In the genomic region with DNA sequence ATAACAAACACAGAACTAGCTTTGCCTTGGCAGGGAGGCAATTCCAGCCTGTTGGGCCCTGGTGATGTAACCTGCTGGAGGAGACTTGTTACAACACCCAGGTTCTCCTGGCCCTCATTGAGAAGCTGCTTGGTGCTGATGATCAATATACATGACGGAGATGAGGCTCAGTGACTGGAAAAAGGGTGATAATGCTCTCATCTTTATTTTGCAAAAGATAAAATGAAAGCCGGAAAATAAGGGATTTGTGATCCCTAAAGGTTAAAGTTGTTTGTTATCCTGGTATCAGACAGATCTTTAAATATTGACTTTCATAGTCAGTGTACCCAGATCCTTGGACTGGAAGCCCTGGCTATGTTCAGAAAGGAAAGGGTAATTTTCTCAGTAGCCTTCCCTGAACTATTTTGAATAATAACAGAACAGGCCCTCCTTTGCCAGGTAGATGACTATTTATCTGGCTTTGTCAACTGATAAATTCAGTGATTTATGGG, we compare ENCODE assay signal across 2 cellular contexts.
TF ChIP-seq lines count a peak whose summit lies in the region.

No MANE protein-coding gene starts in this region.

TF ChIP-seq in H1, 55 proteins besides CTCF, POLR2A, EP300 and RAD21:
- TF ChIP-seq TBP (IDR thresholded peaks at IDR 0.05; ENCODE audit: low read depth, low read length) (no peak), RNF2 (IDR thresholded peaks at IDR 0.05; ENCODE audit: borderline replicate concordance, low read depth, low read length, missing control alignments, poor library complexity, severe bottlenecking) (no peak), SP4 (IDR thresholded peaks at IDR 0.05; ENCODE audit: low read length) (no peak)

TF ChIP-seq in HepG2, 621 proteins besides CTCF, POLR2A, EP300 and RAD21 (continues in another document):
- TF ChIP-seq SKI (IDR thresholded peaks at IDR 0.05; ENCODE audit: partially characterized antibody) (peak; percentile 17), CREM (IDR thresholded peaks at IDR 0.05) (peak; percentile 33; the same call in 1 of the 2 replicates), CREM (CRISPR knock-in tag; IDR thresholded peaks at IDR 0.05) (no peak), NR2F6 (IDR thresholded peaks at IDR 0.05) (peak; percentile 83), NR2F6 (CRISPR knock-in tag; IDR thresholded peaks at IDR 0.05) (no peak; the same call in 1 of the 2 replicates), ZNF841 (CRISPR knock-in tag; IDR thresholded peaks at IDR 0.05; ENCODE audit: borderline replicate concordance) (no peak), MIXL1 (CRISPR knock-in tag; IDR thresholded peaks at IDR 0.05) (peak; percentile 70), GFI1 (CRISPR knock-in tag; IDR thresholded peaks at IDR 0.05; ENCODE audit: borderline replicate concordance) (peak; percentile 64), ATF4 (CRISPR knock-in tag; IDR thresholded peaks at IDR 0.05) (peak in 1 of 2 experiments; percentile 35; a peak in 1 of 4 replicates), ZNF891 (CRISPR knock-in tag; IDR thresholded peaks at IDR 0.05) (no peak), KLF11 (CRISPR knock-in tag; IDR thresholded peaks at IDR 0.05) (no peak), CBX2 (IDR thresholded peaks at IDR 0.05; ENCODE audit: low read depth, low read length) (no peak), CBX2 (CRISPR knock-in tag; IDR thresholded peaks at IDR 0.05; ENCODE audit: low read depth) (no peak), GATA4 (IDR thresholded peaks at IDR 0.05; ENCODE audit: borderline replicate concordance, low read depth) (peak; percentile 70; the same call in 1 of the 2 replicates), FOXA3 (CRISPR knock-in tag; IDR thresholded peaks at IDR 0.05) (peak; percentile 79; the same call in 1 of the 2 replicates), JUN (CRISPR knock-in tag; IDR thresholded peaks at IDR 0.05) (no peak), MEIS2 (CRISPR knock-in tag; IDR thresholded peaks at IDR 0.05) (no peak), ZNF598 (CRISPR knock-in tag; IDR thresholded peaks at IDR 0.05; ENCODE audit: borderline replicate concordance) (no peak), ZNF609 (CRISPR knock-in tag; IDR thresholded peaks at IDR 0.05; ENCODE audit: borderline replicate concordance) (peak; percentile 92), ZNF232 (CRISPR knock-in tag; IDR thresholded peaks at IDR 0.05; ENCODE audit: borderline replicate concordance) (no peak), HNF4A (CRISPR knock-in tag; IDR thresholded peaks at IDR 0.05) (peak; percentile 53), ZNF710 (CRISPR knock-in tag; IDR thresholded peaks at IDR 0.05; ENCODE audit: borderline replicate concordance) (peak; percentile 54; the same call in 1 of the 2 replicates), SNAPC2 (CRISPR knock-in tag; IDR thresholded peaks at IDR 0.05) (no peak), CEBPG (CRISPR knock-in tag; IDR thresholded peaks at IDR 0.05) (peak; percentile 66), NR2F1 (CRISPR knock-in tag; IDR thresholded peaks at IDR 0.05) (peak; percentile 30 to 44; a peak in 2 of 4 replicates), HHEX (CRISPR knock-in tag; IDR thresholded peaks at IDR 0.05) (peak; percentile 89), RERE (CRISPR knock-in tag; IDR thresholded peaks at IDR 0.05; ENCODE audit: low read depth) (peak; percentile 82), NR2F2 (IDR thresholded peaks at IDR 0.05; ENCODE audit: borderline replicate concordance, low read depth) (peak; percentile 70; the same call in 1 of the 2 replicates)
- TF ChIP-seq, protein P1, sequence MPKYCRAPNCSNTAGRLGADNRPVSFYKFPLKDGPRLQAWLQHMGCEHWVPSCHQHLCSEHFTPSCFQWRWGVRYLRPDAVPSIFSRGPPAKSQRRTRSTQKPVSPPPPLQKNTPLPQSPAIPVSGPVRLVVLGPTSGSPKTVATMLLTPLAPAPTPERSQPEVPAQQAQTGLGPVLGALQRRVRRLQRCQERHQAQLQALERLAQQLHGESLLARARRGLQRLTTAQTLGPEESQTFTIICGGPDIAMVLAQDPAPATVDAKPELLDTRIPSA (CRISPR knock-in tag; IDR thresholded peaks at IDR 0.05; ENCODE audit: borderline replicate concordance) = no peak
- TF ChIP-seq, protein P2, sequence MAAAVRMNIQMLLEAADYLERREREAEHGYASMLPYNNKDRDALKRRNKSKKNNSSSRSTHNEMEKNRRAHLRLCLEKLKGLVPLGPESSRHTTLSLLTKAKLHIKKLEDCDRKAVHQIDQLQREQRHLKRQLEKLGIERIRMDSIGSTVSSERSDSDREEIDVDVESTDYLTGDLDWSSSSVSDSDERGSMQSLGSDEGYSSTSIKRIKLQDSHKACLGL (CRISPR knock-in tag; IDR thresholded peaks at IDR 0.05) = no peak
- TF ChIP-seq, protein P3, sequence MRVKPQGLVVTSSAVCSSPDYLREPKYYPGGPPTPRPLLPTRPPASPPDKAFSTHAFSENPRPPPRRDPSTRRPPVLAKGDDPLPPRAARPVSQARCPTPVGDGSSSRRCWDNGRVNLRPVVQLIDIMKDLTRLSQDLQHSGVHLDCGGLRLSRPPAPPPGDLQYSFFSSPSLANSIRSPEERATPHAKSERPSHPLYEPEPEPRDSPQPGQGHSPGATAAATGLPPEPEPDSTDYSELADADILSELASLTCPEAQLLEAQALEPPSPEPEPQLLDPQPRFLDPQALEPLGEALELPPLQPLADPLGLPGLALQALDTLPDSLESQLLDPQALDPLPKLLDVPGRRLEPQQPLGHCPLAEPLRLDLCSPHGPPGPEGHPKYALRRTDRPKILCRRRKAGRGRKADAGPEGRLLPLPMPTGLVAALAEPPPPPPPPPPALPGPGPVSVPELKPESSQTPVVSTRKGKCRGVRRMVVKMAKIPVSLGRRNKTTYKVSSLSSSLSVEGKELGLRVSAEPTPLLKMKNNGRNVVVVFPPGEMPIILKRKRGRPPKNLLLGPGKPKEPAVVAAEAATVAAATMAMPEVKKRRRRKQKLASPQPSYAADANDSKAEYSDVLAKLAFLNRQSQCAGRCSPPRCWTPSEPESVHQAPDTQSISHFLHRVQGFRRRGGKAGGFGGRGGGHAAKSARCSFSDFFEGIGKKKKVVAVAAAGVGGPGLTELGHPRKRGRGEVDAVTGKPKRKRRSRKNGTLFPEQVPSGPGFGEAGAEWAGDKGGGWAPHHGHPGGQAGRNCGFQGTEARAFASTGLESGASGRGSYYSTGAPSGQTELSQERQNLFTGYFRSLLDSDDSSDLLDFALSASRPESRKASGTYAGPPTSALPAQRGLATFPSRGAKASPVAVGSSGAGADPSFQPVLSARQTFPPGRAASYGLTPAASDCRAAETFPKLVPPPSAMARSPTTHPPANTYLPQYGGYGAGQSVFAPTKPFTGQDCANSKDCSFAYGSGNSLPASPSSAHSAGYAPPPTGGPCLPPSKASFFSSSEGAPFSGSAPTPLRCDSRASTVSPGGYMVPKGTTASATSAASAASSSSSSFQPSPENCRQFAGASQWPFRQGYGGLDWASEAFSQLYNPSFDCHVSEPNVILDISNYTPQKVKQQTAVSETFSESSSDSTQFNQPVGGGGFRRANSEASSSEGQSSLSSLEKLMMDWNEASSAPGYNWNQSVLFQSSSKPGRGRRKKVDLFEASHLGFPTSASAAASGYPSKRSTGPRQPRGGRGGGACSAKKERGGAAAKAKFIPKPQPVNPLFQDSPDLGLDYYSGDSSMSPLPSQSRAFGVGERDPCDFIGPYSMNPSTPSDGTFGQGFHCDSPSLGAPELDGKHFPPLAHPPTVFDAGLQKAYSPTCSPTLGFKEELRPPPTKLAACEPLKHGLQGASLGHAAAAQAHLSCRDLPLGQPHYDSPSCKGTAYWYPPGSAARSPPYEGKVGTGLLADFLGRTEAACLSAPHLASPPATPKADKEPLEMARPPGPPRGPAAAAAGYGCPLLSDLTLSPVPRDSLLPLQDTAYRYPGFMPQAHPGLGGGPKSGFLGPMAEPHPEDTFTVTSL (CRISPR knock-in tag; IDR thresholded peaks at IDR 0.05; ENCODE audit: borderline replicate concordance) = peak; percentile 76; the same call in 1 of the 2 replicates
- TF ChIP-seq, protein P4, sequence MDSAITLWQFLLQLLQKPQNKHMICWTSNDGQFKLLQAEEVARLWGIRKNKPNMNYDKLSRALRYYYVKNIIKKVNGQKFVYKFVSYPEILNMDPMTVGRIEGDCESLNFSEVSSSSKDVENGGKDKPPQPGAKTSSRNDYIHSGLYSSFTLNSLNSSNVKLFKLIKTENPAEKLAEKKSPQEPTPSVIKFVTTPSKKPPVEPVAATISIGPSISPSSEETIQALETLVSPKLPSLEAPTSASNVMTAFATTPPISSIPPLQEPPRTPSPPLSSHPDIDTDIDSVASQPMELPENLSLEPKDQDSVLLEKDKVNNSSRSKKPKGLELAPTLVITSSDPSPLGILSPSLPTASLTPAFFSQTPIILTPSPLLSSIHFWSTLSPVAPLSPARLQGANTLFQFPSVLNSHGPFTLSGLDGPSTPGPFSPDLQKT (CRISPR knock-in tag; IDR thresholded peaks at IDR 0.05; ENCODE audit: borderline replicate concordance) = no peak
